In the genomic region with DNA sequence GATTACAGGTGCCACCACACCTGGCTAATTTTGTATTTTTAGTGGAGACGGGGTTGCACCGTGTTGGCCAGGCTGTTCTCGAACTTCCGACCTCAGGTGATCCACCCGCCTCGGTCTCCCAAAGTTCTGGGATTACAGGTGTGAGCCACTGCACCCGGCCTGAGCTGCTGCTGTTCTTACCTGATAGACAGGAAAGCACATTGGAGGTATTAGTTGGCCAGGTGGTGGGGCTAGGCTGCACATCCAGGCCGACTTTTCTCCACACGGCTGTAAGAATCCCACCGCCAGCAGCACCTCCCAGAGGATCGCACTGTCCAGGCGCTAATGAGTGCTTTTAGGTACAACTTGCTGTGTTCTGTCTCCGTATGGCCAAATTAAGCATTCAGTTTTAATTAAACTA, we compare ENCODE assay signal across 20 cellular contexts.
A peak's percentile ranks its signal among the peaks of the same experiment; 100 is the strongest.
DNase-seq lines count a peak whose midpoint lies in the region; ATAC-seq, FAIRE-seq and TF ChIP-seq lines count a peak whose summit lies in the region.
"Had no signal": no experiment of that assay in that cellular context is flagged by ENCODE, and none has a peak within 500 bp of the region (broad histone marks: within the 10 kb centered on the region; RNA-seq: fewer than 3 reads in every experiment).

No MANE protein-coding gene starts in this region.

- POLR2A ChIA-PET in WTC11 (lab: Charles Lee) = no interaction called here

- intact Hi-C loops in posterior vena cava (cut with DNase I) = no loop called here
- intact Hi-C loops in kidney (cut with DNase I) = no loop called here

- no peaks in the 10 kb centered on the region; the same call in 1 of the 3 replicates for H3K4me1 Mint-ChIP-seq in GM23338
- no peaks in the 10 kb centered on the region; the same call in 1 of the 2 replicates for H3K4me1 Mint-ChIP-seq in WTC11
- H3K4me1 Mint-ChIP-seq: IgD-negative memory B cell had no signal

- H3K36me3 ChIP-seq in GM23338 (ENCODE audit: insufficient read depth) (no peaks in the 10 kb centered on the region), kidney (ENCODE audit: control insufficient read depth in 1 of 2, insufficient read depth in 2 of 2, low read length in 2 of 2) (no peaks in the 10 kb centered on the region)
- H3K36me3 ChIP-seq: BLaER1, SJCRH30 had no signal

- TF ChIP-seq CTCF in 22Rv1 (IDR thresholded peaks at IDR 0.05) = 0 out of 2 replicates have a peak, but pooled peaks have one; percentile 7
- TF ChIP-seq CTCF in GM23338 (conservative IDR thresholded peaks at IDR 0.05; ENCODE audit: low read depth in 2 of 2) = peak in 1 of 2 experiments; percentile 43; a peak in 2 of 4 replicates
- TF ChIP-seq CTCF in WTC11 (IDR thresholded peaks at IDR 0.05) = no peak
- no peak for TF ChIP-seq CTCF in kidney (IDR thresholded peaks at IDR 0.05; ENCODE audit: borderline replicate concordance, extremely low read depth, insufficient read depth)

- no peak overlapping the region for H3K27ac ChIP-seq in 22Rv1
- H3K27ac ChIP-seq in GM23338 (ENCODE audit: low read depth) = no peak overlapping the region
- H3K27ac ChIP-seq in kidney (ENCODE audit: low read depth in 2 of 2, low read length in 2 of 2) = no peak overlapping the region
- H3K27ac ChIP-seq: BLaER1, SJCRH30 had no signal

- H3K4me3 ChIP-seq in GM23338 (no peak overlapping the region), kidney (ENCODE audit: low read length in 2 of 2) (no peak overlapping the region)
- H3K4me3 ChIP-seq: BLaER1, GM12878, SJCRH30 had no signal

- H3K4me1 ChIP-seq in GM23338 (ENCODE audit: insufficient read depth) (no peaks in the 10 kb centered on the region), kidney (ENCODE audit: control insufficient read depth in 1 of 2, insufficient read depth in 1 of 2, low read depth in 1 of 2, low read length in 2 of 2) (no peaks in the 10 kb centered on the region)
- H3K4me1 ChIP-seq: SJCRH30 had no signal

- H3K9me3 ChIP-seq in kidney (ENCODE audit: control insufficient read depth in 1 of 2, low read length in 2 of 2) = no peaks in the 10 kb centered on the region
- H3K9me3 ChIP-seq: BLaER1, SJCRH30 had no signal

- no peak overlapping the region for H2AFZ ChIP-seq in GM23338

- H3K9ac ChIP-seq in kidney (ENCODE audit: low read length in 2 of 2) = no peak overlapping the region
- H3K9ac ChIP-seq: BLaER1 had no signal

- H3K36me3 Mint-ChIP-seq in GM23338 (ENCODE audit: low read depth) (no peaks in the 10 kb centered on the region), WTC11 (no peaks in the 10 kb centered on the region)
- H3K36me3 Mint-ChIP-seq: IgD-negative memory B cell had no signal

- H3K27ac Mint-ChIP-seq in GM23338 = no peak overlapping the region
- no peak overlapping the region for H3K27ac Mint-ChIP-seq in WTC11
- H3K27ac Mint-ChIP-seq: CD4-positive, alpha-beta T cell; IgD-negative memory B cell had no signal

- no peak overlapping the region for H3K4me2 ChIP-seq in GM23338

- CTCF ChIA-PET in WTC11 (lab: Charles Lee) = interaction anchor here (0.9 to 1.3 kb wide), 4 partner anchors 12 to 200 kb away, joined by 3 to 5 read pairs (median 4); no protein-coding TSS in a partner anchor

- no peak for FAIRE-seq in kidney (lab: Jason Lieb, UNC)
- FAIRE-seq: GM12878 had no signal

- peaks cover 5% of the 10 kb centered on the region; the same call in 1 of the 2 replicates for H3K9me2 ChIP-seq in GM23338 (ENCODE audit: insufficient read depth)

- no peaks in the 10 kb centered on the region for H4K20me1 ChIP-seq in GM23338 (replicated peaks; ENCODE audit: insufficient read depth)
- H4K20me1 ChIP-seq: BLaER1 had no signal

- H3K4me3 Mint-ChIP-seq in GM23338 = no peak overlapping the region
- H3K4me3 Mint-ChIP-seq in WTC11 = no peak overlapping the region
- H3K4me3 Mint-ChIP-seq: CD4-positive, alpha-beta T cell; IgD-negative memory B cell had no signal

- H3K79me2 ChIP-seq in GM23338 (replicated peaks; ENCODE audit: insufficient read depth) = no peaks in the 10 kb centered on the region

- H3K9me3 Mint-ChIP-seq in GM23338 (no peaks in the 10 kb centered on the region), WTC11 (no peaks in the 10 kb centered on the region)
- H3K9me3 Mint-ChIP-seq: CD4-positive, alpha-beta T cell had no signal

- no peaks in the 10 kb centered on the region for H3K27me3 ChIP-seq in GM23338 (ENCODE audit: insufficient read depth)
- H3K27me3 ChIP-seq: BLaER1, SJCRH30 had no signal

- ATAC-seq in GM23338 (peak; percentile 75), WTC11 (peak; percentile 79), GM19328 (IDR thresholded peaks at IDR 0.05; ENCODE audit: unreplicated experiment) (no peak)
- ATAC-seq: GM12878, Panc1 had no signal

- H3K27me3 Mint-ChIP-seq in GM23338 (ENCODE audit: insufficient read depth, low read depth, poor library complexity) (peaks cover 15% of the 10 kb centered on the region), WTC11 (ENCODE audit: low read depth) (peaks cover 1% of the 10 kb centered on the region)

- H3F3A ChIP-seq in GM23338 (replicated peaks; ENCODE audit: low read depth) = no peaks in the 10 kb centered on the region; the same call in 1 of the 2 replicates

- DNase-seq in GM23338 (ENCODE audit: low spot score) (peak; percentile 41), WTC11 (ENCODE audit: low spot score) (peak; percentile 23), posterior vena cava (ENCODE audit: low spot score) (peak; percentile 50), kidney (no peak), NCI-H226 (no peak)
- DNase-seq: ACHN; CD4-positive, alpha-beta T cell; COR-L47; DND-41; HCEC 1CT; NCI-H1105; NCI-H1694; NCI-H748 treated with DMSO at 0.1 percent for 48 hours; SJCRH30 had no signal

TF ChIP-seq in GM23338, 12 proteins besides CTCF, POLR2A, EP300 and RAD21:
- TF ChIP-seq NANOG (IDR thresholded peaks at IDR 0.05; ENCODE audit: borderline replicate concordance) = no peak
- TF ChIP-seq CREB1 (CRISPR knock-in tag; IDR thresholded peaks at IDR 0.05; ENCODE audit: low read depth) = no peak
- TF ChIP-seq, protein P1, sequence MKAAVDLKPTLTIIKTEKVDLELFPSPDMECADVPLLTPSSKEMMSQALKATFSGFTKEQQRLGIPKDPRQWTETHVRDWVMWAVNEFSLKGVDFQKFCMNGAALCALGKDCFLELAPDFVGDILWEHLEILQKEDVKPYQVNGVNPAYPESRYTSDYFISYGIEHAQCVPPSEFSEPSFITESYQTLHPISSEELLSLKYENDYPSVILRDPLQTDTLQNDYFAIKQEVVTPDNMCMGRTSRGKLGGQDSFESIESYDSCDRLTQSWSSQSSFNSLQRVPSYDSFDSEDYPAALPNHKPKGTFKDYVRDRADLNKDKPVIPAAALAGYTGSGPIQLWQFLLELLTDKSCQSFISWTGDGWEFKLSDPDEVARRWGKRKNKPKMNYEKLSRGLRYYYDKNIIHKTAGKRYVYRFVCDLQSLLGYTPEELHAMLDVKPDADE (IDR thresholded peaks at IDR 0.05) = no peak
TF ChIP-seq in GM23338: peak in this region for 0.

TF ChIP-seq in WTC11, 78 proteins besides CTCF, POLR2A, EP300 and RAD21:
- TF ChIP-seq ZNF219 (CRISPR knock-in tag; IDR thresholded peaks at IDR 0.05; ENCODE audit: borderline replicate concordance) (no peak), ZBTB43 (CRISPR knock-in tag; IDR thresholded peaks at IDR 0.05) (no peak), FOXP1 (CRISPR knock-in tag; IDR thresholded peaks at IDR 0.05; ENCODE audit: borderline replicate concordance) (no peak), ZNF121 (CRISPR knock-in tag; IDR thresholded peaks at IDR 0.05) (no peak)

Comparison
In these comparisons a context has a peak if more than half of its experiments do, and no peak if none do; other contexts are left out.
1. DNase-seq: peak in GM23338 (single experiment), WTC11 (single experiment) and posterior vena cava (single experiment); none in kidney (single experiment) and NCI-H226 (single experiment).